13 cellular contexts compared by ENCODE assay signal in the genomic region with DNA sequence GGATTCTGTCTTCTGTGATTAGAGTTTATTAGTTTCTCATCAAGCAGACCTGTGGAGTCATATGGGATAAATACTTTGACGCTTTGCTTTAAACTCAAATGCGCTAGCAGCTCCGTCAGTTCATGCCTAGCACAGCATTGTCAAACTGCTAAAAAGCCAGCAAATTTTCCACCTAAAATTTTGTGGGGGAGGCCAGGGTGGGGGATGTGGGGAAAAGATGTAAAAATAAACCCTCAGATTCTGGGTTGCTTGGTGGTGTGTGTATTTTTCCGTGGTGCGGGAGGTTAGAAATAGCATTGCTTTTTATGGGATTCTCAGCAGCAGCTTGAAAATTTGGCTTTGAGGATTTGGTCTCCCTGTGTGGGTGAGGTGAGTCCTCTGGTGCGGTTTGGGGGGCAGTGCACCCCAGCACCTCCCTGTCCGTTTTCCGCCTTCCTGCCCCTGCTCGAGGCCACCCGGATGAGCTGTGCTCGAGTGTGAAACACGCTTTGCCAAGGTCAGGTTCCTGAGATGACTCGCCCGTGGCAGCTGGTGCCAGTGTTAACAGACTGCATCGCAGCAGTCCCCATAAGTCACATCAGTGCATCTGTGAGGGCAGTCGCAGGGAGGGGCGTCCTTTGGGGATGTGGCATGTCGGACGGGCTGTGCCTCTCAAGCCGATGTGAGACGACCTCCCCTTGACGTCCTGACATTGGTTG.
DNase-seq lines count a peak whose midpoint lies in the region; ATAC-seq and TF ChIP-seq lines count a peak whose summit lies in the region.
"Had no signal": no experiment of that assay in that cellular context is flagged by ENCODE, and none has a peak within 500 bp of the region (broad histone marks: within the 10 kb centered on the region; RNA-seq: fewer than 3 reads in every experiment).

No MANE protein-coding gene starts in this region.

- no peaks in the 10 kb centered on the region for H3K27me3 ChIP-seq in BLaER1 treated with 17β-estradiol and CSF1 and Interleukin-3, amounts not matched to agents 10 nM and 100 nM
- H3K27me3 ChIP-seq in psoas muscle (ENCODE audit: insufficient read depth in 3 of 3, low read length in 2 of 3) (no peaks in the 10 kb centered on the region), PC-3 (ENCODE audit: low read length) (peaks cover 79% of the 10 kb centered on the region)
- H3K27me3 ChIP-seq: breast epithelium had no signal

- ATAC-seq in GM18867 (IDR thresholded peaks at IDR 0.05; ENCODE audit: unreplicated experiment) (peak; percentile 50), psoas muscle (peak in 3 of 4 donors; percentile 36 to 53 (median 52)), PC-3 (no peak)
- ATAC-seq in activated naive CD8-positive, alpha-beta T cell treated with anti-CD3 and anti-CD28 coated beads, Interleukin-2, amount 50 U/mL, for 24 hours: peak; percentile 76
- ATAC-seq: stimulated activated naive B cell treated with anti-CD40 and anti-IgM and Interleukin-4, amounts not matched to agents 10 μg/mL and 1 μg/mL and 100 μg/mL, for 72 hours had no signal

- H3K36me3 Mint-ChIP-seq in activated naive CD8-positive, alpha-beta T cell treated with anti-CD3 and anti-CD28 coated beads, Interleukin-2, amount 50 U/mL, for 24 hours (ENCODE audit: low read depth): peaks cover 2% of the 10 kb centered on the region
- H3K36me3 Mint-ChIP-seq in HFFc6 (ENCODE audit: low read depth): no peaks in the 10 kb centered on the region
- H3K36me3 Mint-ChIP-seq: stimulated activated naive B cell treated with anti-CD40 and anti-IgM and Interleukin-4, amounts not matched to agents 10 μg/mL and 1 μg/mL and 100 μg/mL, for 72 hours had no signal

- no peak overlapping the region for H3K9ac ChIP-seq in BLaER1 treated with 17β-estradiol and CSF1 and Interleukin-3, amounts not matched to agents 10 nM and 100 nM
- no peak overlapping the region for H3K9ac ChIP-seq in PC-3 (ENCODE audit: low read length)

- WGBS in psoas muscle, 3 donors: 56 to 66% (median 57%) methylated on average over 22 of the region's 22 CpGs

- intact Hi-C loops in psoas muscle (cut with DNase I) (no loop called here), PC-3 (cut with micrococcal nuclease) (no loop called here)

- H3K9me3 ChIP-seq in BLaER1 treated with 17β-estradiol and CSF1 and Interleukin-3, amounts not matched to agents 10 nM and 100 nM (replicated peaks in 1 of 11): peaks cover 29 to 40% (median 36%) of the 10 kb centered on the region in 11 experiments
- no peaks in the 10 kb centered on the region for H3K9me3 ChIP-seq in psoas muscle
- no peaks in the 10 kb centered on the region for H3K9me3 ChIP-seq in PC-3 (ENCODE audit: low read length)
- H3K9me3 ChIP-seq: breast epithelium had no signal

- H3K4me1 ChIP-seq in BLaER1 treated with 17β-estradiol and CSF1 and Interleukin-3, amounts not matched to agents 10 nM and 100 nM: peaks cover 14 to 66% (median 44%) of the 10 kb centered on the region in 10 experiments
- H3K4me1 ChIP-seq in psoas muscle (peaks cover 5% of the 10 kb centered on the region), PC-3 (ENCODE audit: insufficient read depth, low read length) (no peaks in the 10 kb centered on the region)
- H3K4me1 ChIP-seq: breast epithelium had no signal

- no peaks in the 10 kb centered on the region for H3K9me2 ChIP-seq in PC-3 (replicated peaks; ENCODE audit: low read length)

- TF ChIP-seq CTCF in psoas muscle (IDR thresholded peaks at IDR 0.05) (no peak), PC-3 (conservative IDR thresholded peaks at IDR 0.05; ENCODE audit: low read depth, low read length) (no peak), HFFc6 (IDR thresholded peaks at IDR 0.05) (no peak)

- H3K4me1 Mint-ChIP-seq in activated naive CD8-positive, alpha-beta T cell treated with anti-CD3 and anti-CD28 coated beads, Interleukin-2, amount 50 U/mL, for 24 hours: peaks cover 74% of the 10 kb centered on the region
- no peaks in the 10 kb centered on the region for H3K4me1 Mint-ChIP-seq in HFFc6 (ENCODE audit: low read depth)
- H3K4me1 Mint-ChIP-seq: CD14-positive monocyte had no signal

- peak overlapping the region in 7 of 11 experiments; percentile 4 to 32 (median 16); a peak in 5 of 22 replicates for H3K4me2 ChIP-seq in BLaER1 treated with 17β-estradiol and CSF1 and Interleukin-3, amounts not matched to agents 10 nM and 100 nM
- no peak overlapping the region for H3K4me2 ChIP-seq in PC-3 (ENCODE audit: low read length)

- CTCF ChIA-PET in PC-3 (lab: Charles Lee): no interaction called here

- H3K27ac ChIP-seq in BLaER1 treated with 17β-estradiol and CSF1 and Interleukin-3, amounts not matched to agents 10 nM and 100 nM: peak overlapping the region in 1 of 11 experiments; percentile 10; a peak in 1 of 22 replicates
- H3K27ac ChIP-seq in psoas muscle (no peak overlapping the region), PC-3 (ENCODE audit: low read length) (no peak overlapping the region)
- H3K27ac ChIP-seq: breast epithelium had no signal

- H3K27me3 Mint-ChIP-seq in activated naive CD8-positive, alpha-beta T cell treated with anti-CD3 and anti-CD28 coated beads, Interleukin-2, amount 50 U/mL, for 24 hours: no peaks in the 10 kb centered on the region
- H3K27me3 Mint-ChIP-seq in HFFc6 (ENCODE audit: insufficient read depth): peaks cover 13% of the 10 kb centered on the region

- peak; percentile 52 for DNase-seq in activated naive CD8-positive, alpha-beta T cell treated with anti-CD3 and anti-CD28 coated beads, Interleukin-2, amount 50 U/mL, for 24 hours
- no peak for DNase-seq in psoas muscle
- no peak for DNase-seq in NCI-H2081 (lab: John Stamatoyannopoulos, UW)
- no peak for DNase-seq in PC-3
- no peak for DNase-seq in HFFc6
- no peak for DNase-seq in dermis blood vessel endothelial cell
- DNase-seq: erythroblast; NCI-H2107; stimulated activated naive B cell treated with anti-CD40 and anti-IgM and Interleukin-4, amounts not matched to agents 10 μg/mL and 1 μg/mL and 100 μg/mL, for 72 hours had no signal

- peaks cover 0 to 90% (median 52%) of the 10 kb centered on the region in 11 experiments; a peak in 19 of 22 replicates for H3K36me3 ChIP-seq in BLaER1 treated with 17β-estradiol and CSF1 and Interleukin-3, amounts not matched to agents 10 nM and 100 nM
- H3K36me3 ChIP-seq in psoas muscle (ENCODE audit: insufficient read depth in 1 of 2, low read depth in 1 of 2): peaks cover 0 to 12% of the 10 kb centered on the region in 2 donors
- no peaks in the 10 kb centered on the region for H3K36me3 ChIP-seq in PC-3 (ENCODE audit: low read depth, low read length)
- H3K36me3 ChIP-seq: breast epithelium had no signal

- no peaks in the 10 kb centered on the region for H3K9me3 Mint-ChIP-seq in activated naive CD8-positive, alpha-beta T cell treated with anti-CD3 and anti-CD28 coated beads, Interleukin-2, amount 50 U/mL, for 24 hours
- peaks cover 11% of the 10 kb centered on the region; the same call in 1 of the 2 replicates for H3K9me3 Mint-ChIP-seq in HFFc6

- H3K4me3 Mint-ChIP-seq in activated naive CD8-positive, alpha-beta T cell treated with anti-CD3 and anti-CD28 coated beads, Interleukin-2, amount 50 U/mL, for 24 hours: peak overlapping the region; percentile 21
- H3K4me3 Mint-ChIP-seq in HFFc6: no peak overlapping the region
- H3K4me3 Mint-ChIP-seq: CD14-positive monocyte; stimulated activated naive B cell treated with anti-CD40 and anti-IgM and Interleukin-4, amounts not matched to agents 10 μg/mL and 1 μg/mL and 100 μg/mL, for 72 hours had no signal

- BruUV-seq in PC-3 (replicated peaks; lab: Mats Ljungman, UMichigan): no TSS peak

- POLR2A ChIA-PET in PC-3 (lab: Charles Lee; ENCODE audit: unreplicated experiment): no interaction called here

- H3K4me3 ChIP-seq in BLaER1 treated with 17β-estradiol and CSF1 and Interleukin-3, amounts not matched to agents 10 nM and 100 nM: no peak overlapping the region
- H3K4me3 ChIP-seq in psoas muscle (no peak overlapping the region), PC-3 (ENCODE audit: low read length) (no peak overlapping the region)
- H3K4me3 ChIP-seq: breast epithelium had no signal

- H2AFZ ChIP-seq in PC-3 (ENCODE audit: low read length): no peak overlapping the region

- H4K20me1 ChIP-seq in BLaER1 treated with 17β-estradiol and CSF1 and Interleukin-3, amounts not matched to agents 10 nM and 100 nM: peaks cover 0 to 6% (median 0%) of the 10 kb centered on the region in 11 experiments; a peak in 1 of 22 replicates
- H4K20me1 ChIP-seq in PC-3 (ENCODE audit: low read length): no peaks in the 10 kb centered on the region

- no peaks in the 10 kb centered on the region for H3K79me2 ChIP-seq in PC-3 (ENCODE audit: low read length)

- H3K27ac Mint-ChIP-seq in activated naive CD8-positive, alpha-beta T cell treated with anti-CD3 and anti-CD28 coated beads, Interleukin-2, amount 50 U/mL, for 24 hours: peak overlapping the region; percentile 48
- no peak overlapping the region for H3K27ac Mint-ChIP-seq in HFFc6
- H3K27ac Mint-ChIP-seq: stimulated activated naive B cell treated with anti-CD40 and anti-IgM and Interleukin-4, amounts not matched to agents 10 μg/mL and 1 μg/mL and 100 μg/mL, for 72 hours had no signal

- H3F3A ChIP-seq in PC-3 (ENCODE audit: low read length, unreplicated experiment): no peaks in the 10 kb centered on the region
